15 cellular contexts compared by ENCODE assay signal in genomic region chr18:58054041-58054733, GRCh38. TPM values are rescaled to one million over a fixed set of nuclear protein-coding genes. Genes with fewer than 3 reads are reported as not detected.
A peak's percentile ranks its signal among the peaks of the same experiment; 100 is the strongest.
DNase-seq lines count a peak whose midpoint lies in the region; ATAC-seq, FAIRE-seq and TF ChIP-seq lines count a peak whose summit lies in the region.
"Had no signal": no experiment of that assay in that cellular context is flagged by ENCODE, and none has a peak within 500 bp of the region (broad histone marks: within the 10 kb centered on the region; RNA-seq: fewer than 3 reads in every experiment).

No MANE protein-coding gene starts in this region.

- no peak overlapping the region for H3K4me3 ChIP-seq in endodermal cell (ENCODE audit: low read length)
- H3K4me3 ChIP-seq: HAP-1 had no signal

- DNase-seq in Daoy (ENCODE audit: low read depth) (peak; percentile 40), RCC 7860 (ENCODE audit: low spot score) (peak; percentile 17), endodermal cell (peak; percentile 68), medulla oblongata (ENCODE audit: extremely low spot score) (peak; percentile 23), dermis blood vessel endothelial cell (no peak), NCI-H2107 treated with DMSO at 0.1 percent for 48 hours (lab: John Stamatoyannopoulos, UW; ENCODE audit: unreplicated experiment) (no peak)
- DNase-seq in stimulated activated CD8-positive, alpha-beta memory T cell treated with anti-CD3 and anti-CD28 coated beads, Interleukin-4, amount 100 ng/mL, for 48 hours, result no peak
- DNase-seq: activated T-cell treated with anti-CD3 and anti-CD28 coated beads, Interleukin-2, amount 50 U/mL, for 4 hours; foreskin melanocyte; NCI-H446; posterior cingulate gyrus; SIG-M5; stimulated activated CD4-positive, alpha-beta T cell treated with anti-CD3 and anti-CD28 coated beads, Interleukin-4, amount 100 ng/mL, for 1 hour had no signal

- H3K27me3 ChIP-seq in endodermal cell (ENCODE audit: control insufficient read depth, insufficient read depth, low read length, poor library complexity, severe bottlenecking), result no peaks in the 10 kb centered on the region

- WGBS in endodermal cell (ENCODE audit: insufficient coverage in 1 of 2, insufficient read length in 1 of 2), 2 experiments, result 72 to 79% methylated on average over 7 to 8 of the region's 8 CpGs

- H3K4me1 ChIP-seq in endodermal cell (ENCODE audit: control insufficient read depth, insufficient read depth, low read length), result no peaks in the 10 kb centered on the region

- H3K27ac Mint-ChIP-seq in endodermal cell, result peak overlapping the region; percentile 82

- H3K4me1 Mint-ChIP-seq in endodermal cell, result peaks cover 41% of the 10 kb centered on the region

- H3K27ac ChIP-seq in endodermal cell (ENCODE audit: low read depth, low read length), result no peak overlapping the region

- no peak overlapping the region for H3K9ac ChIP-seq in endodermal cell (ENCODE audit: extremely low read depth, low read length, poor library complexity, severe bottlenecking)

- H3K9me3 Mint-ChIP-seq in endodermal cell, result no peaks in the 10 kb centered on the region
- H3K9me3 Mint-ChIP-seq: activated T-cell treated with anti-CD3 and anti-CD28 coated beads, Interleukin-2, amount 50 U/mL, for 4 hours had no signal

- peaks cover 12% of the 10 kb centered on the region for H3K36me3 Mint-ChIP-seq in endodermal cell (ENCODE audit: low read depth)

- no peak for FAIRE-seq in RCC 7860 (lab: Jason Lieb, UNC)

- H3K4me3 Mint-ChIP-seq in endodermal cell, result no peak overlapping the region
- H3K4me3 Mint-ChIP-seq: activated T-cell treated with anti-CD3 and anti-CD28 coated beads, Interleukin-2, amount 50 U/mL, for 4 hours had no signal

- no peak for ATAC-seq in GM18502 (IDR thresholded peaks at IDR 0.05; ENCODE audit: poor library complexity, unreplicated experiment)
- ATAC-seq: activated T-cell treated with anti-CD3 and anti-CD28 coated beads, Interleukin-2, amount 50 U/mL, for 4 hours had no signal

- TF ChIP-seq CTCF in endodermal cell (conservative IDR thresholded peaks at IDR 0.05), result no peak

- H3K9me3 ChIP-seq in endodermal cell (ENCODE audit: control insufficient read depth, low read length), result no peaks in the 10 kb centered on the region
- H3K9me3 ChIP-seq: HAP-1 had no signal

- no peaks in the 10 kb centered on the region for H3K27me3 Mint-ChIP-seq in endodermal cell (ENCODE audit: insufficient read depth)

- H3K36me3 ChIP-seq in endodermal cell (ENCODE audit: control insufficient read depth, insufficient read depth, low read length), result no peaks in the 10 kb centered on the region
- H3K36me3 ChIP-seq: HAP-1 had no signal

RNA-seq across cellular contexts. Expression of gene NEDD4L, which starts 10.2 kb away (rescaled TPM):
- 31.4 and 39.1 TPM in 2 replicates for total RNA-seq in Daoy (2014; rRNA removed; shearing (Covaris generic))
- 10 to 100 TPM; 70.5 to 75.3 TPM for total RNA-seq in endodermal cell
- polyA plus RNA-seq in endodermal cell (2013, experiment 1 of 2), result 43.2 TPM
- polyA plus RNA-seq in endodermal cell (2013, experiment 2 of 2), result 35.7 TPM
- total RNA-seq in dermis blood vessel endothelial cell, result 15.1 and 26.4 TPM in 2 replicates

Comparison
In these comparisons a context has a peak if more than half of its experiments do, and no peak if none do; other contexts are left out.
1. DNase-seq: peak in Daoy (single experiment), RCC 7860 (single experiment), endodermal cell (single experiment) and medulla oblongata (single experiment); none in stimulated activated CD8-positive, alpha-beta memory T cell treated with anti-CD3 and anti-CD28 coated beads, Interleukin-4, amount 100 ng/mL, for 48 hours (single experiment), dermis blood vessel endothelial cell (single experiment) and NCI-H2107 treated with DMSO at 0.1 percent for 48 hours (single experiment).